14 cellular contexts compared by ENCODE assay signal in the genomic region with DNA sequence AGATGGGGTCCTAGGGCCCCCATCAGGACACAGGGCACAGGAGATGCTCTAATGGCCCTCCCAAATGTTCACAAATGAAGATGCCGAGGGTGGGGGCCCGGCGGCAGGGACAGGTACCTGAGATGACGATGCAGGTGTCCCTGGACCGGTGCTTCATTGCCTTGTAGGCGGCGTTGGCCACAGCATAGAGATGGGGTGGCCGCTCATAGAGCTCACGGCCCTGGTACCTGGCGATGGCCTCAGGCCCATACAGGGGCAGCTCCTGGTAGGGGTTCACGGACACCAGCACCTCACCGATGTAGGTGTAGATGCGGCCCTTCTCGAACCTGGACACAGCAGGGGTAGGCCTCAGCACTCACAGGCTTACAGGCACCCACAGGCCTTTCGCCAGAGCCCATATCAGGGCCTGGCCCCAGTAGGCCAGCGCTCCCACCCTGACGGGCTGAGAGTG. TPM values are rescaled to one million over a fixed set of nuclear protein-coding genes. Genes with fewer than 3 reads are reported as not detected.
DNase-seq lines count a peak whose midpoint lies in the region; ATAC-seq and TF ChIP-seq lines count a peak whose summit lies in the region.
"Had no signal": no experiment of that assay in that cellular context is flagged by ENCODE, and none has a peak within 500 bp of the region (broad histone marks: within the 10 kb centered on the region; RNA-seq: fewer than 3 reads in every experiment).

No MANE protein-coding gene starts in this region.

- no peak overlapping the region for H3K4me3 ChIP-seq in RWPE2 (ENCODE audit: severe bottlenecking)
- peak overlapping the region; percentile 77 for H3K4me3 ChIP-seq in effector memory CD4-positive, alpha-beta T cell (ENCODE audit: insufficient read depth, low read depth, low read length, poor library complexity, severe bottlenecking)
- peak overlapping the region in 3 of 4 donors; percentile 34 to 46 (median 38) for H3K4me3 ChIP-seq in upper lobe of left lung
- H3K4me3 ChIP-seq: gastrocnemius medialis, mucosa of descending colon, uterus had no signal

- TF ChIP-seq CTCF in RWPE2 (IDR thresholded peaks at IDR 0.05; ENCODE audit: poor library complexity, severe bottlenecking) (no peak), upper lobe of left lung (IDR thresholded peaks at IDR 0.05) (no peak), omental fat pad (IDR thresholded peaks at IDR 0.05) (no peak)

- peak overlapping the region; percentile 90 for H3K4me3 Mint-ChIP-seq in activated naive CD4-positive, alpha-beta T cell treated with anti-CD3 and anti-CD28 coated beads, Interleukin-2, amount 10 ng/mL, durations not matched to agents 7 days and 5 days

- CTCF ChIA-PET in activated naive CD4-positive, alpha-beta T cell treated with anti-CD3 and anti-CD28 coated beads, Interleukin-2, amount 10 ng/mL, durations not matched to agents 7 days and 5 days (lab: Charles Lee) = interaction anchor here (1.1 to 4.7 kb wide), 2 partner anchors 54 to 57 kb away, joined by 4 to 51 read pairs; no protein-coding TSS in a partner anchor
- CTCF ChIA-PET in HEK293T (lab: Yijun Ruan, JAX) = no interaction called here

- H3K36me3 ChIP-seq in RWPE2 (ENCODE audit: low read depth) (peaks cover 3% of the 10 kb centered on the region; the same call in 1 of the 2 replicates), upper lobe of left lung (peaks cover 0 to 25% (median 20%) of the 10 kb centered on the region in 4 donors)
- peaks cover 51% of the 10 kb centered on the region for H3K36me3 ChIP-seq in effector memory CD4-positive, alpha-beta T cell (ENCODE audit: control insufficient read depth, insufficient read depth, low read length)
- H3K36me3 ChIP-seq: uterus had no signal

- H3K27ac ChIP-seq in RWPE2 (ENCODE audit: poor library complexity, severe bottlenecking) = peak overlapping the region; percentile 9
- H3K27ac ChIP-seq in effector memory CD4-positive, alpha-beta T cell (ENCODE audit: insufficient read depth, low read length, poor library complexity, severe bottlenecking) = peak overlapping the region; percentile 93
- peak overlapping the region in 2 of 4 donors; percentile 81 for H3K27ac ChIP-seq in upper lobe of left lung
- H3K27ac ChIP-seq: gastrocnemius medialis, uterus had no signal

- H3K9me3 ChIP-seq in RWPE2 (ENCODE audit: severe bottlenecking) = no peaks in the 10 kb centered on the region
- no peaks in the 10 kb centered on the region for H3K9me3 ChIP-seq in effector memory CD4-positive, alpha-beta T cell (ENCODE audit: control insufficient read depth, low read length)
- no peaks in the 10 kb centered on the region for H3K9me3 ChIP-seq in upper lobe of left lung
- H3K9me3 ChIP-seq: gastrocnemius medialis, mucosa of descending colon, uterus had no signal

- TF ChIP-seq EP300 in upper lobe of left lung (IDR thresholded peaks at IDR 0.05) = no peak

- H3K4me1 ChIP-seq in RWPE2 (ENCODE audit: insufficient read depth, poor library complexity, severe bottlenecking) (peaks cover 15% of the 10 kb centered on the region), upper lobe of left lung (peaks cover 22 to 52% (median 51%) of the 10 kb centered on the region in 4 donors)
- H3K4me1 ChIP-seq in effector memory CD4-positive, alpha-beta T cell (ENCODE audit: control insufficient read depth, insufficient read depth, low read length, poor library complexity, severe bottlenecking) = peaks cover 66% of the 10 kb centered on the region
- H3K4me1 ChIP-seq: gastrocnemius medialis, uterus had no signal

- ATAC-seq in RWPE2 (ENCODE audit: low read depth) = no peak
- ATAC-seq in upper lobe of left lung (ENCODE audit: low FRiP score in 2 of 2) = no peak
- no peak for ATAC-seq in omental fat pad (ENCODE audit: low FRiP score)
- ATAC-seq in GM21737 (IDR thresholded peaks at IDR 0.05; ENCODE audit: unreplicated experiment) = no peak
- ATAC-seq: gastrocnemius medialis had no signal

- H3K36me3 Mint-ChIP-seq in activated naive CD4-positive, alpha-beta T cell treated with anti-CD3 and anti-CD28 coated beads, Interleukin-2, amount 10 ng/mL, durations not matched to agents 7 days and 5 days = peaks cover 68% of the 10 kb centered on the region

- TF ChIP-seq POLR2A in upper lobe of left lung (IDR thresholded peaks at IDR 0.05) = no peak

- 91% methylated on average over 17 of the region's 17 CpGs; no CpG with 5 or more reads in 1 of the 2 donors for WGBS in upper lobe of left lung, 2 donors

- peak overlapping the region; percentile 92 for H3K27ac Mint-ChIP-seq in activated naive CD4-positive, alpha-beta T cell treated with anti-CD3 and anti-CD28 coated beads, Interleukin-2, amount 10 ng/mL, durations not matched to agents 7 days and 5 days

- no peaks in the 10 kb centered on the region for H3K9me3 Mint-ChIP-seq in activated naive CD4-positive, alpha-beta T cell treated with anti-CD3 and anti-CD28 coated beads, Interleukin-2, amount 10 ng/mL, durations not matched to agents 7 days and 5 days

- DNase-seq in activated naive CD4-positive, alpha-beta T cell treated with anti-CD3 and anti-CD28 coated beads, Interleukin-2, amount 10 ng/mL, durations not matched to agents 7 days and 5 days = no peak
- no peak for DNase-seq in activated naive CD4-positive, alpha-beta T cell treated with Interleukin-2 at 50 U/mL for 16 hours
- DNase-seq in RWPE2 (ENCODE audit: low spot score) (no peak), upper lobe of left lung (peak in 1 of 2 donors; percentile 60), omental fat pad (ENCODE audit: low spot score) (no peak), HEK293T (ENCODE audit: extremely low spot score) (no peak)
- DNase-seq in effector memory CD4-positive, alpha-beta T cell = no peak
- DNase-seq: gastrocnemius medialis, NCI-H1930, NCI-H526 treated with DMSO at 0.1 percent for 48 hours, uterus had no signal

- no peaks in the 10 kb centered on the region for H3K27me3 ChIP-seq in RWPE2 (ENCODE audit: insufficient read depth, poor library complexity, severe bottlenecking)
- H3K27me3 ChIP-seq in effector memory CD4-positive, alpha-beta T cell (replicated peaks; ENCODE audit: control insufficient read depth, insufficient read depth, low read length, poor library complexity, severe bottlenecking) = no peaks in the 10 kb centered on the region
- no peaks in the 10 kb centered on the region for H3K27me3 ChIP-seq in upper lobe of left lung
- H3K27me3 ChIP-seq: gastrocnemius medialis, uterus had no signal

- H3K4me1 Mint-ChIP-seq in activated naive CD4-positive, alpha-beta T cell treated with anti-CD3 and anti-CD28 coated beads, Interleukin-2, amount 10 ng/mL, durations not matched to agents 7 days and 5 days = peaks cover 81% of the 10 kb centered on the region

- H3K27me3 Mint-ChIP-seq in activated naive CD4-positive, alpha-beta T cell treated with anti-CD3 and anti-CD28 coated beads, Interleukin-2, amount 10 ng/mL, durations not matched to agents 7 days and 5 days = no peaks in the 10 kb centered on the region

- POLR2A ChIA-PET in HEK293T (lab: Yijun Ruan, JAX) = interaction anchor here (1.1 to 1.5 kb wide), 2 partner anchors 21 to 135 kb away, joined by 3 read pairs; a partner anchor contains a TSS

TF ChIP-seq in HEK293T, 16 proteins besides CTCF, POLR2A, EP300 and RAD21:
- TF ChIP-seq L3MBTL2 (conservative IDR thresholded peaks at IDR 0.05) = no peak
- no peak for TF ChIP-seq FOXA1 (IDR thresholded peaks at IDR 0.05)
- TF ChIP-seq FOXK2 (IDR thresholded peaks at IDR 0.05) = no peak
- TF ChIP-seq, protein P1, sequence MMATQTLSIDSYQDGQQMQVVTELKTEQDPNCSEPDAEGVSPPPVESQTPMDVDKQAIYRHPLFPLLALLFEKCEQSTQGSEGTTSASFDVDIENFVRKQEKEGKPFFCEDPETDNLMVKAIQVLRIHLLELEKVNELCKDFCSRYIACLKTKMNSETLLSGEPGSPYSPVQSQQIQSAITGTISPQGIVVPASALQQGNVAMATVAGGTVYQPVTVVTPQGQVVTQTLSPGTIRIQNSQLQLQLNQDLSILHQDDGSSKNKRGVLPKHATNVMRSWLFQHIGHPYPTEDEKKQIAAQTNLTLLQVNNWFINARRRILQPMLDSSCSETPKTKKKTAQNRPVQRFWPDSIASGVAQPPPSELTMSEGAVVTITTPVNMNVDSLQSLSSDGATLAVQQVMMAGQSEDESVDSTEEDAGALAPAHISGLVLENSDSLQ (IDR thresholded peaks at IDR 0.05) = no peak
- no peak for TF ChIP-seq ZNF384 (IDR thresholded peaks at IDR 0.05)
- no peak for TF ChIP-seq CTBP1 (IDR thresholded peaks at IDR 0.05; ENCODE audit: borderline replicate concordance)
- TF ChIP-seq LEF1 (IDR thresholded peaks at IDR 0.05; ENCODE audit: borderline replicate concordance) = no peak
- no peak for TF ChIP-seq BHLHE40 (IDR thresholded peaks at IDR 0.05; ENCODE audit: borderline replicate concordance)
- TF ChIP-seq ELF4 (IDR thresholded peaks at IDR 0.05) = no peak
- no peak for TF ChIP-seq SUZ12 (IDR thresholded peaks at IDR 0.05)
- no peak for TF ChIP-seq ARNT (IDR thresholded peaks at IDR 0.05)
- no peak for TF ChIP-seq NFRKB (IDR thresholded peaks at IDR 0.05)
- no peak for TF ChIP-seq FOXM1 (IDR thresholded peaks at IDR 0.05; ENCODE audit: borderline replicate concordance)
- TF ChIP-seq SP1 (IDR thresholded peaks at IDR 0.05) = no peak
- no peak for TF ChIP-seq HDGF (IDR thresholded peaks at IDR 0.05; ENCODE audit: borderline replicate concordance)
- TF ChIP-seq TARDBP (IDR thresholded peaks at IDR 0.05) = no peak

RNA-seq across cellular contexts. Expression of a gene that starts 2.0 kb away (rescaled TPM):
- total RNA-seq in upper lobe of left lung (10 to 100 TPM; 19.7 to 51.3 (median 38.0) TPM), omental fat pad (10 to 100 TPM in 1 of 4 donors, 1 to 10 TPM in 3; 2.6 to 14.7 (median 4.0) TPM)
- total RNA-seq: H4 had no signal

RNA-seq across cellular contexts. Expression of a gene that starts 23.2 kb away (rescaled TPM):
- 10 to 100 TPM; 30.9 to 63.9 (median 46.8) TPM for total RNA-seq in upper lobe of left lung
- 10 to 100 TPM; 40.5 to 61.7 (median 57.6) TPM for total RNA-seq in omental fat pad
